ENCODE assay signal across 20 cellular contexts in genomic region chr4:169934794-169935400, GRCh38.
"Had no signal": no experiment of that assay in that cellular context is flagged by ENCODE, and none has a peak within 500 bp of the region (broad histone marks: within the 10 kb centered on the region; RNA-seq: fewer than 3 reads in every experiment).

No MANE protein-coding gene starts in this region.

- DNase-seq: activated CD4-positive, alpha-beta T cell treated with anti-CD3 and anti-CD28 coated beads, Interleukin-2, amount 50 U/mL, for 4 hours; activated CD4-positive, CD25-positive, alpha-beta regulatory T cell treated with anti-CD3 and anti-CD28 coated beads, Interleukin-2, amount 50 U/mL, for 72 hours; activated effector memory CD4-positive, alpha-beta T cell treated with anti-CD3 and anti-CD28 coated beads, Interleukin-2, amount 50 U/mL, for 16 hours; activated naive CD4-positive, alpha-beta T cell treated with anti-CD3 and anti-CD28 coated beads, Interleukin-2, amount 50 U/mL, for 16 hours; activated T-cell treated with anti-CD3 and anti-CD28 coated beads, Interleukin-2, amount 50 U/mL, for 72 hours; aorta; cerebellar nuclear complex; cortex of kidney; left cardiac atrium; right cardiac atrium; stimulated activated CD4-positive, alpha-beta T cell treated with anti-CD3 and anti-CD28 coated beads, Interleukin-15, amount 100 ng/mL, for 24 hours; stimulated activated CD4-positive, alpha-beta T cell treated with anti-CD3 and anti-CD28 coated beads, Interleukin-2, amount 100 ng/mL, for 48 hours; stomach; T-helper 1 cell had no signal

- H3K9me3 ChIP-seq: prostate gland, stomach had no signal

- H3K36me3 ChIP-seq: prostate gland, stomach had no signal

- ATAC-seq: activated T-cell treated with anti-CD3 and anti-CD28 coated beads, Interleukin-2, amount 50 U/mL, for 72 hours; esophagus mucosa; left cardiac atrium; right cardiac atrium had no signal

- H3K9me3 Mint-ChIP-seq: activated T-cell treated with anti-CD3 and anti-CD28 coated beads, Interleukin-2, amount 50 U/mL, for 72 hours; nephron; type B pancreatic cell had no signal

- H3K4me3 Mint-ChIP-seq: activated T-cell treated with anti-CD3 and anti-CD28 coated beads, Interleukin-2, amount 50 U/mL, for 72 hours; nephron; type B pancreatic cell had no signal

- H3K27me3 Mint-ChIP-seq: type B pancreatic cell had no signal

- H3K4me1 ChIP-seq: prostate gland, stomach had no signal

- H3K4me1 Mint-ChIP-seq: nephron had no signal

- H3K4me3 ChIP-seq: prostate gland, SK-N-MC, skin epidermis, stomach had no signal

- H3K27ac ChIP-seq: prostate gland, SK-N-MC, skin epidermis, stomach had no signal

- H3K36me3 Mint-ChIP-seq: type B pancreatic cell had no signal

- H3K27me3 ChIP-seq: stomach had no signal

- H3K27ac Mint-ChIP-seq: activated T-cell treated with anti-CD3 and anti-CD28 coated beads, Interleukin-2, amount 50 U/mL, for 72 hours; nephron; type B pancreatic cell had no signal
